In genomic region chrX:2418000-2418399, GRCh38 we compare ENCODE assay signal across 26 cellular contexts.
"Had no signal": no experiment of that assay in that cellular context is flagged by ENCODE, and none has a peak within 500 bp of the region (broad histone marks: within the 10 kb centered on the region; RNA-seq: fewer than 3 reads in every experiment).

No MANE protein-coding gene starts in this region.

- DNase-seq: activated CD4-positive, alpha-beta memory T cell treated with anti-CD3 and anti-CD28 coated beads, Interleukin-2, amount 10 ng/mL, durations not matched to agents 7 days and 5 days; activated CD4-positive, alpha-beta T cell treated with anti-CD3 and anti-CD28 coated beads for 1 hour; activated CD4-positive, alpha-beta T cell treated with anti-CD3 and anti-CD28 coated beads for 4 hours; activated CD4-positive, alpha-beta T cell treated with anti-CD3 and anti-CD28 coated beads, Interleukin-2, amount 10 ng/mL, durations not matched to agents 7 days and 5 days; activated CD4-positive, alpha-beta T cell treated with anti-CD3 and anti-CD28 coated beads, Interleukin-2, amount 50 U/mL, for 4 hours; activated CD8-positive, alpha-beta memory T cell treated with anti-CD3 and anti-CD28 coated beads, Interleukin-2, amount 50 U/mL, for 48 hours; activated gamma-delta T cell; activated naive CD4-positive, alpha-beta T cell; activated naive CD4-positive, alpha-beta T cell treated with anti-CD3 and anti-CD28 coated beads, Interleukin-2, amount 10 ng/mL, durations not matched to agents 7 days and 5 days; activated naive CD8-positive, alpha-beta T cell treated with anti-CD3 and anti-CD28 coated beads, Interleukin-2, amount 10 ng/mL, durations not matched to agents 7 days and 5 days; activated T-cell treated with anti-CD3 and anti-CD28 coated beads for 4 hours; activated T-cell treated with anti-CD3 and anti-CD28 coated beads, Interleukin-2, amount 50 U/mL, for 24 hours; activated T-cell treated with anti-CD3 and anti-CD28 coated beads, Interleukin-2, amount 50 U/mL, for 72 hours; brain microvascular endothelial cell; dorsolateral prefrontal cortex; effector memory CD4-positive, alpha-beta T cell; endodermal cell; foreskin fibroblast; head of caudate nucleus; hippocampal formation had no signal

- H3K4me3 ChIP-seq: ascending aorta, coronary artery, dorsolateral prefrontal cortex had no signal

- H3K27ac ChIP-seq: ascending aorta, brain microvascular endothelial cell, coronary artery, dorsolateral prefrontal cortex had no signal

- H3K9me3 ChIP-seq: ascending aorta had no signal

- H3K4me1 ChIP-seq: ascending aorta had no signal

- ATAC-seq: activated naive CD4-positive, alpha-beta T cell treated with anti-CD3 and anti-CD28 coated beads, Interleukin-2, amount 50 U/mL, for 72 hours; activated T-cell treated with anti-CD3 and anti-CD28 coated beads, Interleukin-2, amount 50 U/mL, for 72 hours; esophagus mucosa had no signal

- FAIRE-seq: bronchial epithelial cell, frontal cortex had no signal
